ENCODE assay signal across 16 cellular contexts in the genomic region with DNA sequence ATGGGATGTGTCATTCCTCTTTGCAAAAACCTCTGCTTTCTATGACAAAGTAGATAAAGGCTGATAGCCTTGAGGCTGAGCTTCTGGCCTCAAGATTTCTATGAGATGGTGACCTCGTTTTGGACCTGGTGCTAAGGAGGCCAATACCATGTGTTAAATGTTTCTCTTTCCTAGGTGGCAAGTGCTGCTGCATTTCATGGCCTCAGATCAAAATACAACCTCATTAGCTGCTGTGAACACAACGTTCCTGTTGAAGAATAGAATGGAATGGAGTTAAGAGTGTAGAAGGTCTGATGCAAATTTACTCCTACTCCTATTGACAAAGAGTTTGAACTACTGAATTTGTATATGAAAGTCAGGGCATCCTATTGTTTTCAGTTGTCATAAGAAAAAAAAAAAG.
DNase-seq lines count a peak whose midpoint lies in the region; ATAC-seq and TF ChIP-seq lines count a peak whose summit lies in the region.
"Had no signal": no experiment of that assay in that cellular context is flagged by ENCODE, and none has a peak within 500 bp of the region (broad histone marks: within the 10 kb centered on the region; RNA-seq: fewer than 3 reads in every experiment).

No MANE protein-coding gene starts in this region.

- no peaks in the 10 kb centered on the region for H3K9me3 Mint-ChIP-seq in endothelial cell (ENCODE audit: unreplicated experiment)
- H3K9me3 Mint-ChIP-seq in activated T-helper 17 cell treated with anti-CD3 and anti-CD28 coated beads, Interleukin-2, amount 50 U/mL, for 72 hours: no peaks in the 10 kb centered on the region
- no peaks in the 10 kb centered on the region for H3K9me3 Mint-ChIP-seq in activated naive CD4-positive, alpha-beta T cell treated with anti-CD3 and anti-CD28 coated beads for 36 hours
- H3K9me3 Mint-ChIP-seq: CD8-positive, alpha-beta memory T cell; HFFc6 had no signal

- TF ChIP-seq CTCF in right atrium auricular region (IDR thresholded peaks at IDR 0.05): no peak
- TF ChIP-seq CTCF in endothelial cell (IDR thresholded peaks at IDR 0.05; ENCODE audit: unreplicated experiment): no peak
- TF ChIP-seq CTCF in left ventricle myocardium inferior (IDR thresholded peaks at IDR 0.05; ENCODE audit: borderline replicate concordance): no peak
- no peak for TF ChIP-seq CTCF in stomach (IDR thresholded peaks at IDR 0.05)

- peak; percentile 71 for ATAC-seq in Right ventricle myocardium inferior
- no peak for ATAC-seq in activated T-helper 17 cell treated with anti-CD3 and anti-CD28 coated beads, Interleukin-2, amount 50 U/mL, for 72 hours (replicated peaks)

- H3K27me3 ChIP-seq in right atrium auricular region (no peaks in the 10 kb centered on the region), left ventricle myocardium inferior (ENCODE audit: low read depth) (no peaks in the 10 kb centered on the region), stomach (no peaks in the 10 kb centered on the region)

- TF ChIP-seq POLR2A in stomach (IDR thresholded peaks at IDR 0.05): no peak

- H3K36me3 Mint-ChIP-seq in endothelial cell (ENCODE audit: low read depth, unreplicated experiment): no peaks in the 10 kb centered on the region
- peaks cover 17% of the 10 kb centered on the region for H3K36me3 Mint-ChIP-seq in activated T-helper 17 cell treated with anti-CD3 and anti-CD28 coated beads, Interleukin-2, amount 50 U/mL, for 72 hours (ENCODE audit: low read depth)
- peaks cover 24% of the 10 kb centered on the region for H3K36me3 Mint-ChIP-seq in activated naive CD4-positive, alpha-beta T cell treated with anti-CD3 and anti-CD28 coated beads for 36 hours (ENCODE audit: low read depth)

- no peak overlapping the region for H3K4me3 ChIP-seq in right atrium auricular region
- H3K4me3 ChIP-seq in left ventricle myocardium inferior: no peak overlapping the region
- no peak overlapping the region for H3K4me3 ChIP-seq in stomach

- no peak for TF ChIP-seq EP300 in stomach (IDR thresholded peaks at IDR 0.05)

- peak overlapping the region; percentile 15 for H3K27ac Mint-ChIP-seq in endothelial cell (ENCODE audit: unreplicated experiment)
- H3K27ac Mint-ChIP-seq in activated T-helper 17 cell treated with anti-CD3 and anti-CD28 coated beads, Interleukin-2, amount 50 U/mL, for 72 hours: no peak overlapping the region
- H3K27ac Mint-ChIP-seq in activated naive CD4-positive, alpha-beta T cell treated with anti-CD3 and anti-CD28 coated beads for 36 hours: no peak overlapping the region
- H3K27ac Mint-ChIP-seq: HFFc6 had no signal

- DNase-seq in Right ventricle myocardium inferior (ENCODE audit: missing footprints) (no peak), right atrium auricular region (ENCODE audit: low spot score) (no peak), endothelial cell (ENCODE audit: low spot score) (no peak), left ventricle myocardium inferior (no peak), stomach (no peak)
- no peak for DNase-seq in activated CD8-positive, alpha-beta memory T cell treated with anti-CD3 and anti-CD28 coated beads for 24 hours
- DNase-seq in activated naive CD4-positive, alpha-beta T cell treated with anti-CD3 and anti-CD28 coated beads for 36 hours: no peak
- DNase-seq: Caco-2; CD8-positive, alpha-beta memory T cell; DND-41; GF-D8; HCEC 1CT; HFFc6 had no signal

- H3K4me1 Mint-ChIP-seq in endothelial cell (ENCODE audit: unreplicated experiment): peaks cover 9% of the 10 kb centered on the region
- H3K4me1 Mint-ChIP-seq in activated T-helper 17 cell treated with anti-CD3 and anti-CD28 coated beads, Interleukin-2, amount 50 U/mL, for 72 hours: no peaks in the 10 kb centered on the region
- no peaks in the 10 kb centered on the region for H3K4me1 Mint-ChIP-seq in activated naive CD4-positive, alpha-beta T cell treated with anti-CD3 and anti-CD28 coated beads for 36 hours (ENCODE audit: low read depth)

- CTCF ChIA-PET in activated naive CD4-positive, alpha-beta T cell treated with anti-CD3 and anti-CD28 coated beads for 36 hours (lab: Charles Lee): interaction anchor here (0.6 to 0.7 kb wide), 4 partner anchors 59 to 738 kb away, joined by 3 to 5 read pairs (median 3); no protein-coding TSS in a partner anchor

- H3K4me3 Mint-ChIP-seq in endothelial cell (ENCODE audit: unreplicated experiment): no peak overlapping the region
- no peak overlapping the region for H3K4me3 Mint-ChIP-seq in activated T-helper 17 cell treated with anti-CD3 and anti-CD28 coated beads, Interleukin-2, amount 50 U/mL, for 72 hours
- no peak overlapping the region for H3K4me3 Mint-ChIP-seq in activated naive CD4-positive, alpha-beta T cell treated with anti-CD3 and anti-CD28 coated beads for 36 hours
- H3K4me3 Mint-ChIP-seq: CD8-positive, alpha-beta memory T cell; HFFc6 had no signal

- H3K4me1 ChIP-seq in right atrium auricular region: no peaks in the 10 kb centered on the region
- peaks cover 7% of the 10 kb centered on the region for H3K4me1 ChIP-seq in left ventricle myocardium inferior
- H3K4me1 ChIP-seq in stomach: no peaks in the 10 kb centered on the region
- H3K4me1 ChIP-seq: Caco-2 had no signal

- WGBS in stomach, 5 donors: 44 to 50% (median 47%) methylated on average over 2 of the region's 2 CpGs

- H3K27ac ChIP-seq in right atrium auricular region (peak overlapping the region in 1 of 2 donors; percentile 47), left ventricle myocardium inferior (replicated peaks) (peak overlapping the region; percentile 15), stomach (no peak overlapping the region)
- H3K27ac ChIP-seq: 22Rv1, HL-60 had no signal

- intact Hi-C loops in Right ventricle myocardium inferior (cut with DNase I): no loop called here
- intact Hi-C loops in left ventricle myocardium inferior (cut with micrococcal nuclease): no loop called here
- intact Hi-C loops in activated naive CD4-positive, alpha-beta T cell treated with anti-CD3 and anti-CD28 coated beads for 36 hours (cut with micrococcal nuclease): no loop called here
- intact Hi-C loops in stomach (cut with DNase I; ENCODE audit: low total_unique reads): no loop called here

- H3K27me3 Mint-ChIP-seq in endothelial cell (ENCODE audit: unreplicated experiment): no peaks in the 10 kb centered on the region
- H3K27me3 Mint-ChIP-seq in activated T-helper 17 cell treated with anti-CD3 and anti-CD28 coated beads, Interleukin-2, amount 50 U/mL, for 72 hours: no peaks in the 10 kb centered on the region
- no peaks in the 10 kb centered on the region for H3K27me3 Mint-ChIP-seq in activated naive CD4-positive, alpha-beta T cell treated with anti-CD3 and anti-CD28 coated beads for 36 hours (ENCODE audit: low read depth)
- H3K27me3 Mint-ChIP-seq: CD8-positive, alpha-beta memory T cell had no signal

- no peaks in the 10 kb centered on the region for H3K9me3 ChIP-seq in right atrium auricular region
- H3K9me3 ChIP-seq in left ventricle myocardium inferior (replicated peaks): no peaks in the 10 kb centered on the region
- H3K9me3 ChIP-seq in stomach: no peaks in the 10 kb centered on the region
- H3K9me3 ChIP-seq: Caco-2 had no signal

- H3K36me3 ChIP-seq in right atrium auricular region: no peaks in the 10 kb centered on the region
- no peaks in the 10 kb centered on the region for H3K36me3 ChIP-seq in left ventricle myocardium inferior
- peaks cover 0 to 10% (median 0%) of the 10 kb centered on the region in 4 donors for H3K36me3 ChIP-seq in stomach
